8 cellular contexts compared by ENCODE assay signal in the genomic region with DNA sequence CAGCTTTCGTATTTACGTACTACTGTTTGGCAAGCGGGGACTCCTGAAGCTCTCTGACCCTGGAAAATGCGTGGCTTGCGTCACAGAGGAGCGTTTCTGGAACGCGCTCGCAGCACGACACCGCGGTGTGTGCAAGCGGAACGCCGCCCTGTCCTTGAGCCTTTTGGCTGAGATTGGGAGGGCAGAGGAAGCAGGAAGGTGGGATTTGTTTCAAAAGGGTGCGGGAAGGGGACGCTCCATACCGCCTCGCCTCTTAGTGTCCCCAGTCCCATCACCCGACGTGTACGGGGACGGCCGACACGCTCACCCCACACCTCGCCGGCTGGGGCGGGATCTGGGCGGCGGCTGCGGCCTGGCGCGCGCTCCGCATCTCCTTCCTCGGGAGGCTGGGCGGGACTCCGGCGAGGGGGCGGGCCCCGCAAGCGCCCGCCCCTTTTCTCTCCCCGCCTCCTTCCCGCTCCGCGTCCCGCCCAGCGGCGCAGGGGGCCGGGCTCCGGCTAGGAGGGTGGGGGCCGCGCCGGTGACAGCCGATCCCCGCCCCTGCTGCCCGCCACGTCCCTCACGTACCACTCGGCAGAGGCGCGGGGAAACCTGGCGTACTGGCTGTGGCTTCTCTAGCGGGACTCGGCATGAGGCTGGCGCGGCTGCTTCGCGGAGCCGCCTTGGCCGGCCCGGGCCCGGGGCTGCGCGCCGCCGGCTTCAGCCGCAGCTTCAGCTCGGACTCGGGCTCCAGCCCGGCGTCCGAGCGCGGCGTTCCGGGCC. TPM values are rescaled to one million over a fixed set of nuclear protein-coding genes. Genes with fewer than 3 reads are reported as not detected.
DNase-seq lines count a peak whose midpoint lies in the region; ATAC-seq and TF ChIP-seq lines count a peak whose summit lies in the region.

Gene PDK1, plus strand, starts transcription at position 569 of the 762 bp plus-strand sequence. Its CDS starts 61 bp downstream, at position 630.

- DNase-seq in NB4 (ENCODE audit: low read depth): peak; percentile 95
- no peak for DNase-seq in glomerular endothelial cell (ENCODE audit: extremely low read depth, low read depth, low spot score)
- DNase-seq in osteocyte (ENCODE audit: extremely low spot score, unreplicated experiment): peak; percentile 96
- peak; percentile 51 for DNase-seq in thoracic aorta (ENCODE audit: low spot score)

- H3K27ac ChIP-seq in thoracic aorta: peak within 1 kb of the TSS; percentile 76 to 86

- peaks cover 11% of the 10 kb centered on the region for H3K36me3 Mint-ChIP-seq in activated naive CD4-positive, alpha-beta T cell treated with anti-CD3 and anti-CD28 coated beads, Interleukin-2, amount 50 U/mL, for 24 hours
- H3K36me3 Mint-ChIP-seq in osteocyte (ENCODE audit: unreplicated experiment): no peaks in the 10 kb centered on the region

- H3K4me1 Mint-ChIP-seq in activated naive CD4-positive, alpha-beta T cell treated with anti-CD3 and anti-CD28 coated beads, Interleukin-2, amount 50 U/mL, for 24 hours: peaks cover 62% of the 10 kb centered on the region
- H3K4me1 Mint-ChIP-seq in osteocyte (ENCODE audit: unreplicated experiment): peaks cover 14% of the 10 kb centered on the region

- H3K36me3 ChIP-seq in thoracic aorta: no peaks in the 10 kb centered on the region

- no peaks in the 10 kb centered on the region for H3K9me3 ChIP-seq in thoracic aorta

- H3K4me1 ChIP-seq in thoracic aorta (ENCODE audit: control insufficient read depth in 1 of 2, low read depth in 2 of 2): peaks cover 4 to 11% of the 10 kb centered on the region in 2 donors

- H3K9me3 Mint-ChIP-seq in activated naive CD4-positive, alpha-beta T cell treated with anti-CD3 and anti-CD28 coated beads, Interleukin-2, amount 50 U/mL, for 24 hours: no peaks in the 10 kb centered on the region
- H3K9me3 Mint-ChIP-seq in osteocyte (ENCODE audit: unreplicated experiment): no peaks in the 10 kb centered on the region

- H3K27me3 ChIP-seq in thoracic aorta (replicated peaks; ENCODE audit: insufficient read depth): no peaks in the 10 kb centered on the region

- H3K4me3 ChIP-seq in GM08714 (ENCODE audit: low read length): peak within 1 kb of the TSS; percentile 89
- H3K4me3 ChIP-seq in NB4 (ENCODE audit: low read depth, low read length): peak within 1 kb of the TSS; percentile 96
- H3K4me3 ChIP-seq in thoracic aorta: peak within 1 kb of the TSS; percentile 94

- H3K27ac Mint-ChIP-seq in activated naive CD4-positive, alpha-beta T cell treated with anti-CD3 and anti-CD28 coated beads, Interleukin-2, amount 50 U/mL, for 24 hours: peak within 1 kb of the TSS; percentile 98
- H3K27ac Mint-ChIP-seq in osteocyte (ENCODE audit: unreplicated experiment): peak within 1 kb of the TSS; percentile 87

- TF ChIP-seq POLR2A in NB4 (IDR thresholded peaks at IDR 0.05; ENCODE audit: extremely low read depth, insufficient read length): peak; percentile 76

- H3K4me3 Mint-ChIP-seq in activated naive CD4-positive, alpha-beta T cell treated with anti-CD3 and anti-CD28 coated beads, Interleukin-2, amount 50 U/mL, for 24 hours: peak within 1 kb of the TSS; percentile 96
- H3K4me3 Mint-ChIP-seq in osteocyte (ENCODE audit: unreplicated experiment): peak within 1 kb of the TSS; percentile 91

- no peaks in the 10 kb centered on the region for H3K27me3 Mint-ChIP-seq in activated naive CD4-positive, alpha-beta T cell treated with anti-CD3 and anti-CD28 coated beads, Interleukin-2, amount 50 U/mL, for 24 hours
- H3K27me3 Mint-ChIP-seq in osteocyte (ENCODE audit: unreplicated experiment): no peaks in the 10 kb centered on the region

- ATAC-seq in HG02571 (IDR thresholded peaks at IDR 0.05; ENCODE audit: unreplicated experiment) (peak; percentile 83), SK-N-SH treated with all-trans-retinoic acid at 6 μM for 48 hours (peak; percentile 94), thoracic aorta (ENCODE audit: insufficient number of reproducible peaks, low FRiP score, low read depth) (peak; percentile 93)

- TF ChIP-seq CTCF in NB4 (IDR thresholded peaks at IDR 0.05; ENCODE audit: low read depth, low read length) (no peak), osteocyte (IDR thresholded peaks at IDR 0.05) (no peak), thoracic aorta (IDR thresholded peaks at IDR 0.05) (no peak)

TF ChIP-seq in SK-N-SH treated with all-trans-retinoic acid at 6 μM for 48 hours, 23 proteins besides CTCF, POLR2A, EP300 and RAD21 (continues in another document):
- TF ChIP-seq SNAI2 (CRISPR knock-in tag; IDR thresholded peaks at IDR 0.05) (no peak), ZFP30 (CRISPR knock-in tag; IDR thresholded peaks at IDR 0.05) (no peak), CREB5 (CRISPR knock-in tag; IDR thresholded peaks at IDR 0.05; ENCODE audit: low read depth) (no peak), GLIS3 (CRISPR knock-in tag; IDR thresholded peaks at IDR 0.05) (no peak), ZNF565 (CRISPR knock-in tag; conservative IDR thresholded peaks at IDR 0.05; ENCODE audit: low read depth) (no peak), TCF4 (CRISPR knock-in tag; IDR thresholded peaks at IDR 0.05; ENCODE audit: borderline replicate concordance) (no peak), ESRRG (CRISPR knock-in tag; IDR thresholded peaks at IDR 0.05) (no peak), TOX (CRISPR knock-in tag; IDR thresholded peaks at IDR 0.05; ENCODE audit: borderline replicate concordance) (no peak), CSDC2 (CRISPR knock-in tag; IDR thresholded peaks at IDR 0.05) (no peak), ZFP3 (CRISPR knock-in tag; IDR thresholded peaks at IDR 0.05) (no peak), ARNTL (CRISPR knock-in tag; IDR thresholded peaks at IDR 0.05; ENCODE audit: borderline replicate concordance, low read depth) (no peak), OSR1 (CRISPR knock-in tag; IDR thresholded peaks at IDR 0.05) (no peak), POU6F1 (CRISPR knock-in tag; IDR thresholded peaks at IDR 0.05; ENCODE audit: borderline replicate concordance, low read depth) (no peak)
- TF ChIP-seq, protein P1, sequence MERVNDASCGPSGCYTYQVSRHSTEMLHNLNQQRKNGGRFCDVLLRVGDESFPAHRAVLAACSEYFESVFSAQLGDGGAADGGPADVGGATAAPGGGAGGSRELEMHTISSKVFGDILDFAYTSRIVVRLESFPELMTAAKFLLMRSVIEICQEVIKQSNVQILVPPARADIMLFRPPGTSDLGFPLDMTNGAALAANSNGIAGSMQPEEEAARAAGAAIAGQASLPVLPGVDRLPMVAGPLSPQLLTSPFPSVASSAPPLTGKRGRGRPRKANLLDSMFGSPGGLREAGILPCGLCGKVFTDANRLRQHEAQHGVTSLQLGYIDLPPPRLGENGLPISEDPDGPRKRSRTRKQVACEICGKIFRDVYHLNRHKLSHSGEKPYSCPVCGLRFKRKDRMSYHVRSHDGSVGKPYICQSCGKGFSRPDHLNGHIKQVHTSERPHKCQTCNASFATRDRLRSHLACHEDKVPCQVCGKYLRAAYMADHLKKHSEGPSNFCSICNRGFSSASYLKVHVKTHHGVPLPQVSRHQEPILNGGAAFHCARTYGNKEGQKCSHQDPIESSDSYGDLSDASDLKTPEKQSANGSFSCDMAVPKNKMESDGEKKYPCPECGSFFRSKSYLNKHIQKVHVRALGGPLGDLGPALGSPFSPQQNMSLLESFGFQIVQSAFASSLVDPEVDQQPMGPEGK (CRISPR knock-in tag; IDR thresholded peaks at IDR 0.05; ENCODE audit: borderline replicate concordance): no peak

RNA-seq across cellular contexts. Expression of gene PDK1, which starts in this region (rescaled TPM):
- total RNA-seq in glomerular endothelial cell (6.4 and 10.0 TPM in 2 replicates), osteocyte (7.2 and 7.3 TPM in 2 replicates), thoracic aorta (10 to 100 TPM; 15.7 to 18.7 TPM)
